9 cellular contexts compared by ENCODE assay signal in the genomic region with DNA sequence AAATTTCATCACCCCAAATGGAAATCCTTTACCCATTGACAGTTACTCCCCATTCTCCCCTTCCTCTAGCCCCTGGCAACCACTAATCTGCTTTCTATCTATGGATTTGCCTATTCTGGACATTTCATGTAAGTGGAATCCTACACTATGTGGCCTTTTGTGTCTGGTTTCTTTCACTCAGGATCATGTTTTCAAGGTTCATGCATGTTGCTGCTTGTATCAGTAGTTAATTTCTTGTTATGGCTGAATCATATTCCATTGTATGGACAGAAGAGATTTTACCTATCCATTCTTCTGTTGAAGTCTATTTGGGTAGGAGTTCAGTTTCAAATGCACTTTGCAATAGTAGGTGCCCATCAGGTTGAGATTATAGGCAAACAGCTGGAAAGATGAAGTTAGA. TPM values are rescaled to one million over a fixed set of nuclear protein-coding genes. Genes with fewer than 3 reads are reported as not detected.
A peak's percentile ranks its signal among the peaks of the same experiment; 100 is the strongest.
DNase-seq lines count a peak whose midpoint lies in the region; ATAC-seq and TF ChIP-seq lines count a peak whose summit lies in the region.
"Had no signal": no experiment of that assay in that cellular context is flagged by ENCODE, and none has a peak within 500 bp of the region (broad histone marks: within the 10 kb centered on the region; RNA-seq: fewer than 3 reads in every experiment).

No MANE protein-coding gene starts in this region.

- no peak for TF ChIP-seq POLR2A in ovary (IDR thresholded peaks at IDR 0.05)

- intact Hi-C loops in CD8-positive, alpha-beta T cell (cut with DNase I, micrococcal nuclease) = loop anchor here (2.0 to 10.0 kb wide), 6 partner anchors 43 to 1649 kb away; a partner anchor contains a TSS
- intact Hi-C loops in activated T-helper 1 cell treated with anti-CD3 and anti-CD28 coated beads, Interleukin-12 subunit alpha, Interleukin-12 subunit beta, Interleukin-2, Interleukin-4 antibody, amounts not matched to agents 30 ng/mL and 10 ng/mL and 1 ng/mL, durations not matched to agents 14 hours and 24 hours and 36 hours (cut with micrococcal nuclease) = loop anchor here (2.0 kb wide), 1 partner anchor 49 kb away; a partner anchor contains a TSS
- intact Hi-C loops in ovary (cut with DNase I) = loop anchor here in 1 of 4 donors (10.0 kb wide), 1 partner anchor 1293 kb away; no protein-coding TSS in a partner anchor

- H3K27me3 Mint-ChIP-seq in CD8-positive, alpha-beta T cell (ENCODE audit: low read depth) = no peaks in the 10 kb centered on the region
- H3K27me3 Mint-ChIP-seq in HFFc6 (ENCODE audit: insufficient read depth) (no peaks in the 10 kb centered on the region), naive B cell (no peaks in the 10 kb centered on the region)
- peaks cover 10% of the 10 kb centered on the region for H3K27me3 Mint-ChIP-seq in activated T-helper 1 cell treated with anti-CD3 and anti-CD28 coated beads, Interleukin-12 subunit alpha, Interleukin-12 subunit beta, Interleukin-2, Interleukin-4 antibody, amounts not matched to agents 30 ng/mL and 10 ng/mL and 1 ng/mL, durations not matched to agents 14 hours and 24 hours and 36 hours (ENCODE audit: insufficient read depth)

- H3K4me1 Mint-ChIP-seq in CD8-positive, alpha-beta T cell (ENCODE audit: low read depth) = peaks cover 18% of the 10 kb centered on the region
- H3K4me1 Mint-ChIP-seq in HFFc6 (ENCODE audit: low read depth) = peaks cover 34% of the 10 kb centered on the region
- peaks cover 29% of the 10 kb centered on the region for H3K4me1 Mint-ChIP-seq in activated T-helper 1 cell treated with anti-CD3 and anti-CD28 coated beads, Interleukin-12 subunit alpha, Interleukin-12 subunit beta, Interleukin-2, Interleukin-4 antibody, amounts not matched to agents 30 ng/mL and 10 ng/mL and 1 ng/mL, durations not matched to agents 14 hours and 24 hours and 36 hours (ENCODE audit: low read depth)
- peaks cover 17 to 25% (median 23%) of the 10 kb centered on the region in 3 donors for H3K4me1 Mint-ChIP-seq in naive B cell

- no peaks in the 10 kb centered on the region for H3K27me3 ChIP-seq in CD8-positive, alpha-beta T cell (ENCODE audit: insufficient read depth, low read length)
- no peaks in the 10 kb centered on the region for H3K27me3 ChIP-seq in ovary

- no peak for TF ChIP-seq CTCF in CD8-positive, alpha-beta T cell (IDR thresholded peaks at IDR 0.05)
- TF ChIP-seq CTCF in HFFc6 (IDR thresholded peaks at IDR 0.05) = no peak
- TF ChIP-seq CTCF in ovary (IDR thresholded peaks at IDR 0.05) = no peak

- H3K36me3 Mint-ChIP-seq in CD8-positive, alpha-beta T cell = peaks cover 43% of the 10 kb centered on the region
- peaks cover 25% of the 10 kb centered on the region for H3K36me3 Mint-ChIP-seq in HFFc6 (ENCODE audit: low read depth)
- peaks cover 48% of the 10 kb centered on the region for H3K36me3 Mint-ChIP-seq in activated T-helper 1 cell treated with anti-CD3 and anti-CD28 coated beads, Interleukin-12 subunit alpha, Interleukin-12 subunit beta, Interleukin-2, Interleukin-4 antibody, amounts not matched to agents 30 ng/mL and 10 ng/mL and 1 ng/mL, durations not matched to agents 14 hours and 24 hours and 36 hours (ENCODE audit: low read depth)
- peaks cover 5 to 12% of the 10 kb centered on the region in 2 donors for H3K36me3 Mint-ChIP-seq in naive B cell

- TF ChIP-seq EP300 in ovary (IDR thresholded peaks at IDR 0.05) = no peak

- peaks cover 23% of the 10 kb centered on the region for H3K36me3 ChIP-seq in CD8-positive, alpha-beta T cell (ENCODE audit: insufficient read depth, low read length)
- H3K36me3 ChIP-seq in ovary = no peaks in the 10 kb centered on the region

- ATAC-seq in CD8-positive, alpha-beta T cell = no peak
- no peak for ATAC-seq in naive B cell (ENCODE audit: low read depth in 2 of 2)

- H3K9me3 Mint-ChIP-seq in CD8-positive, alpha-beta T cell = no peaks in the 10 kb centered on the region
- no peaks in the 10 kb centered on the region for H3K9me3 Mint-ChIP-seq in HFFc6
- peaks cover 12% of the 10 kb centered on the region for H3K9me3 Mint-ChIP-seq in activated T-helper 1 cell treated with anti-CD3 and anti-CD28 coated beads, Interleukin-12 subunit alpha, Interleukin-12 subunit beta, Interleukin-2, Interleukin-4 antibody, amounts not matched to agents 30 ng/mL and 10 ng/mL and 1 ng/mL, durations not matched to agents 14 hours and 24 hours and 36 hours
- no peaks in the 10 kb centered on the region for H3K9me3 Mint-ChIP-seq in naive B cell

- no peak overlapping the region for H3K27ac ChIP-seq in CD8-positive, alpha-beta T cell (ENCODE audit: low read depth, low read length)
- H3K27ac ChIP-seq in ovary = no peak overlapping the region

- CTCF ChIA-PET in CD8-positive, alpha-beta T cell (lab: Charles Lee) = no interaction called here

- POLR2A ChIA-PET in CD8-positive, alpha-beta T cell (lab: Charles Lee) = no interaction called here

- peak overlapping the region; percentile 60 for H3K4me3 Mint-ChIP-seq in CD8-positive, alpha-beta T cell
- peak overlapping the region; percentile 90 for H3K4me3 Mint-ChIP-seq in HFFc6
- peak overlapping the region; percentile 98 for H3K4me3 Mint-ChIP-seq in activated T-helper 1 cell treated with anti-CD3 and anti-CD28 coated beads, Interleukin-12 subunit alpha, Interleukin-12 subunit beta, Interleukin-2, Interleukin-4 antibody, amounts not matched to agents 30 ng/mL and 10 ng/mL and 1 ng/mL, durations not matched to agents 14 hours and 24 hours and 36 hours
- H3K4me3 Mint-ChIP-seq in naive B cell = peak overlapping the region; percentile 61 to 93 (median 86)

- H3K4me3 ChIP-seq in CD8-positive, alpha-beta T cell (ENCODE audit: low read depth, low read length) = no peak overlapping the region
- no peak overlapping the region for H3K4me3 ChIP-seq in ovary

- DNase-seq in CD8-positive, alpha-beta T cell = no peak
- no peak for DNase-seq in HFFc6
- DNase-seq in activated T-helper 1 cell treated with anti-CD3 and anti-CD28 coated beads, Interleukin-12 subunit alpha, Interleukin-12 subunit beta, Interleukin-2, Interleukin-4 antibody, amounts not matched to agents 30 ng/mL and 10 ng/mL and 1 ng/mL, durations not matched to agents 14 hours and 24 hours and 36 hours (ENCODE audit: low spot score) = no peak
- DNase-seq in naive B cell = no peak
- no peak for DNase-seq in ovary
- DNase-seq in D341Med (ENCODE audit: low spot score) = no peak
- DNase-seq in NCI-H446 treated with DMSO at 0.1 percent for 48 hours (lab: John Stamatoyannopoulos, UW) = no peak
- DNase-seq in NCI-H1048 (lab: John Stamatoyannopoulos, UW) = no peak
- DNase-seq: Right ventricle myocardium superior had no signal

- H3K4me1 ChIP-seq in CD8-positive, alpha-beta T cell (ENCODE audit: insufficient read depth, low read length) = peaks cover 19% of the 10 kb centered on the region
- H3K4me1 ChIP-seq in ovary (ENCODE audit: insufficient read depth) = peaks cover 6% of the 10 kb centered on the region

- H3K27ac Mint-ChIP-seq in CD8-positive, alpha-beta T cell = no peak overlapping the region
- H3K27ac Mint-ChIP-seq in HFFc6 (no peak overlapping the region), naive B cell (peak overlapping the region in 1 of 6 donors; percentile 93)
- peak overlapping the region; percentile 26 for H3K27ac Mint-ChIP-seq in activated T-helper 1 cell treated with anti-CD3 and anti-CD28 coated beads, Interleukin-12 subunit alpha, Interleukin-12 subunit beta, Interleukin-2, Interleukin-4 antibody, amounts not matched to agents 30 ng/mL and 10 ng/mL and 1 ng/mL, durations not matched to agents 14 hours and 24 hours and 36 hours

- no peaks in the 10 kb centered on the region for H3K9me3 ChIP-seq in CD8-positive, alpha-beta T cell (ENCODE audit: low read length)
- no peaks in the 10 kb centered on the region for H3K9me3 ChIP-seq in ovary

RNA-seq across cellular contexts. Expression of a gene that starts 1.4 kb away (rescaled TPM):
- 10 to 100 TPM in 1 of 2 experiments, 1 to 10 TPM in 1; 9.9 to 13.8 TPM for total RNA-seq in CD8-positive, alpha-beta T cell
- 10 to 100 TPM in 5 of 6 experiments, 1 to 10 TPM in 1; 9.3 to 19.6 (median 16.6) TPM for total RNA-seq in HFFc6 (2021; fragmentation: NEBNext Ultra II Directional; extraction: Animal tissue kit (Norgen Biotek cat#: 25700))
- 73.8 and 87.0 TPM in 2 replicates for total RNA-seq in activated T-helper 1 cell treated with anti-CD3 and anti-CD28 coated beads, Interleukin-12 subunit alpha, Interleukin-12 subunit beta, Interleukin-2, Interleukin-4 antibody, amounts not matched to agents 30 ng/mL and 10 ng/mL and 1 ng/mL, durations not matched to agents 14 hours and 24 hours and 36 hours
- polyA plus RNA-seq in naive B cell (ENCODE audit: low read depth in 6 of 6) (10 to 100 TPM; 16.0 to 26.8 (median 24.1) TPM), ovary (10 to 100 TPM; 15.9 to 20.6 TPM)
- 10 to 100 TPM; 13.0 to 20.9 (median 14.9) TPM for total RNA-seq in ovary

RNA-seq across cellular contexts. Expression of a gene that starts 43.1 kb away (rescaled TPM):
- 10 to 100 TPM; 16.4 to 19.5 TPM for total RNA-seq in CD8-positive, alpha-beta T cell
- total RNA-seq in HFFc6 (2021; fragmentation: NEBNext Ultra II Directional; extraction: Animal tissue kit (Norgen Biotek cat#: 25700)) = 100 to 1,000 TPM; 140 to 168 (median 149) TPM
- 122 and 127 TPM in 2 replicates for total RNA-seq in activated T-helper 1 cell treated with anti-CD3 and anti-CD28 coated beads, Interleukin-12 subunit alpha, Interleukin-12 subunit beta, Interleukin-2, Interleukin-4 antibody, amounts not matched to agents 30 ng/mL and 10 ng/mL and 1 ng/mL, durations not matched to agents 14 hours and 24 hours and 36 hours
- 10 to 100 TPM in 1 of 6 donors, 1 to 10 TPM in 5; 5.8 to 12.8 (median 8.3) TPM for polyA plus RNA-seq in naive B cell (ENCODE audit: low read depth in 6 of 6)
- total RNA-seq in ovary = 10 to 100 TPM; 16.2 to 40.9 (median 31.9) TPM
- polyA plus RNA-seq in ovary = 10 to 100 TPM; 14.8 to 51.0 TPM

RNA-seq across cellular contexts. Expression of a gene that starts 49.1 kb away (rescaled TPM):
- total RNA-seq in CD8-positive, alpha-beta T cell = under 1 TPM in 1 of 2 experiments, not detected in 1; 0.03 TPM
- total RNA-seq in HFFc6 (2021; fragmentation: NEBNext Ultra II Directional; extraction: Animal tissue kit (Norgen Biotek cat#: 25700)) = under 1 TPM in 4 of 6 experiments, not detected in 2; 0.09 to 0.22 (median 0.12) TPM
- 0.02 and 0.08 TPM in 2 replicates for total RNA-seq in activated T-helper 1 cell treated with anti-CD3 and anti-CD28 coated beads, Interleukin-12 subunit alpha, Interleukin-12 subunit beta, Interleukin-2, Interleukin-4 antibody, amounts not matched to agents 30 ng/mL and 10 ng/mL and 1 ng/mL, durations not matched to agents 14 hours and 24 hours and 36 hours
- polyA plus RNA-seq in naive B cell (ENCODE audit: low read depth in 6 of 6) (not detected), ovary (not detected)
- under 1 TPM in 5 of 7 donors, not detected in 2; under 0.01 to 0.15 (median 0.08) TPM for total RNA-seq in ovary
- total RNA-seq: Right ventricle myocardium superior had no signal
